In the genomic region with DNA sequence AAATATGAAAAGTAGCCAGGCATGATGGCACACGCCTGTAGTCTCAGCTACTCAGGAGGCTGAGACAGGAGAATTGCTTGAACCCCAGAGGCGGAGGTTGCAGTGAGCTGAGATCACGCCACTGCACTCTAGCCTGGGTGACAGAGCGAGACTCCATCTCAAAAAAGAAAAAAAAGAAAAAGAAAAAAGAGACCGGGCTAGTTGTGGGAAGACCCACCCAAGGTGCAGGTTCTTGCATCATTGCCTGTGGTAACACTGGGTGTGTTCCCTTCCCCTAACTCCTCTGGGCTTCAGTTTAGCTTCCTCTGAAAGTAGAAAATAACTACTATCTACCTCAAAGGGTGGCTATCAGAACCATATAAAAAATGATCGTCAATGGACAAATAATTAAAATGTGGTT, we compare ENCODE assay signal across 9 cellular contexts. TPM values are rescaled to one million over a fixed set of nuclear protein-coding genes. Genes with fewer than 3 reads are reported as not detected.
DNase-seq lines count a peak whose midpoint lies in the region; ATAC-seq and TF ChIP-seq lines count a peak whose summit lies in the region.
"Not testable (repeated sequence)": the region's sequence is repeated elsewhere in the genome, so short reads cannot be mapped to it uniquely, and the experiment has no call there.
"Had no signal": no experiment of that assay in that cellular context is flagged by ENCODE, and none has a peak within 500 bp of the region (broad histone marks: within the 10 kb centered on the region; RNA-seq: fewer than 3 reads in every experiment).

No MANE protein-coding gene starts in this region.

- not testable (repeated sequence) for H3K79me2 ChIP-seq in DND-41 (ENCODE audit: insufficient read depth, low read length)

- not testable (repeated sequence) for H2AFZ ChIP-seq in DND-41 (ENCODE audit: low read depth, low read length)

- WGBS in suprapubic skin: 74% methylated on average over 6 of the region's 6 CpGs

- DNase-seq in DND-41 (peak; percentile 35), MV-4-11 (lab: John Stamatoyannopoulos, UW) (peak; percentile 80), T-helper 2 cell (peak in 3 of 5 experiments; percentile 37 to 80 (median 77)), Right ventricle myocardium inferior (ENCODE audit: missing footprints) (peak; percentile 64)
- DNase-seq in activated T-cell treated with anti-CD3 and anti-CD28 coated beads, Interleukin-2, amount 50 U/mL, for 4 hours; ascending aorta (ENCODE audit: low spot score in 2 of 2); suprapubic skin (ENCODE audit: low spot score in 2 of 2): not testable (repeated sequence)

- peaks cover 17% of the 10 kb centered on the region for H3K4me1 ChIP-seq in DND-41 (ENCODE audit: insufficient read depth, low read length)
- peaks cover 38 to 52% of the 10 kb centered on the region in 2 donors for H3K4me1 ChIP-seq in ascending aorta
- peaks cover 98 to 99% of the 10 kb centered on the region in 2 experiments for H3K4me1 ChIP-seq in neutrophil (ENCODE audit: control insufficient read depth in 1 of 2, insufficient read depth in 1 of 2, low read depth in 1 of 2, low read length in 1 of 2)
- peaks cover 96% of the 10 kb centered on the region for H3K4me1 ChIP-seq in suprapubic skin

- not testable (repeated sequence) for H3K4me3 ChIP-seq in DND-41 (ENCODE audit: low read depth in 1 of 2, low read length in 2 of 2); ascending aorta; suprapubic skin
- peak overlapping the region; percentile 36 to 62 for H3K4me3 ChIP-seq in neutrophil (ENCODE audit: low read depth in 1 of 2, low read length in 1 of 2)

- TF ChIP-seq CTCF in DND-41 (IDR thresholded peaks at IDR 0.05; ENCODE audit: borderline replicate concordance, extremely low read depth, low read length, poor library complexity, severe bottlenecking); ascending aorta (IDR thresholded peaks at IDR 0.05); neutrophil (IDR thresholded peaks at IDR 0.05); suprapubic skin (IDR thresholded peaks at IDR 0.05): not testable (repeated sequence)

- not testable (repeated sequence) for H3K27me3 ChIP-seq in DND-41 (ENCODE audit: insufficient read depth, low read length, poor library complexity); ascending aorta; neutrophil; suprapubic skin

- intact Hi-C loops in ascending aorta (cut with DNase I); Right ventricle myocardium inferior (cut with DNase I): not testable (repeated sequence)

- peak overlapping the region; percentile 68 for H3K4me3 Mint-ChIP-seq in activated T-cell treated with anti-CD3 and anti-CD28 coated beads, Interleukin-2, amount 50 U/mL, for 4 hours

- H3K9me3 Mint-ChIP-seq in activated T-cell treated with anti-CD3 and anti-CD28 coated beads, Interleukin-2, amount 50 U/mL, for 4 hours: not testable (repeated sequence)

- not testable (repeated sequence) for H3K4me2 ChIP-seq in DND-41 (ENCODE audit: insufficient read depth, low read length)

- peaks cover 17% of the 10 kb centered on the region for H3K36me3 Mint-ChIP-seq in activated T-cell treated with anti-CD3 and anti-CD28 coated beads, Interleukin-2, amount 50 U/mL, for 4 hours (ENCODE audit: insufficient read depth)

- TF ChIP-seq EP300 in suprapubic skin (IDR thresholded peaks at IDR 0.05): not testable (repeated sequence)

- peaks cover 86% of the 10 kb centered on the region for H3K4me1 Mint-ChIP-seq in activated T-cell treated with anti-CD3 and anti-CD28 coated beads, Interleukin-2, amount 50 U/mL, for 4 hours (ENCODE audit: low read depth)

- not testable (repeated sequence) for H3K9ac ChIP-seq in DND-41 (ENCODE audit: low read depth, low read length)

- H3K27ac ChIP-seq in DND-41 (ENCODE audit: low read length): not testable (repeated sequence)
- peak overlapping the region; percentile 52 to 89 for H3K27ac ChIP-seq in ascending aorta
- H3K27ac ChIP-seq in neutrophil: peak overlapping the region; percentile 99
- H3K27ac ChIP-seq in suprapubic skin: peak overlapping the region; percentile 52

- peaks cover 23% of the 10 kb centered on the region for H4K20me1 ChIP-seq in DND-41 (ENCODE audit: insufficient read depth, low read length)

- not testable (repeated sequence) for ATAC-seq in DND-41 (ENCODE audit: insufficient read depth, low read depth); activated T-cell treated with anti-CD3 and anti-CD28 coated beads, Interleukin-2, amount 50 U/mL, for 4 hours; Right ventricle myocardium inferior

- H3K36me3 ChIP-seq in DND-41 (ENCODE audit: insufficient read depth, low read length); ascending aorta; suprapubic skin: not testable (repeated sequence)
- H3K36me3 ChIP-seq in neutrophil: peaks cover 18% of the 10 kb centered on the region

- H3K27me3 Mint-ChIP-seq in activated T-cell treated with anti-CD3 and anti-CD28 coated beads, Interleukin-2, amount 50 U/mL, for 4 hours (ENCODE audit: low read depth): not testable (repeated sequence)

- H3K9me3 ChIP-seq in DND-41 (ENCODE audit: insufficient read depth, low read length, severe bottlenecking); ascending aorta; neutrophil; suprapubic skin: not testable (repeated sequence)

- TF ChIP-seq POLR2A in suprapubic skin (IDR thresholded peaks at IDR 0.05): not testable (repeated sequence)

RNA-seq across cellular contexts. Expression of a gene that starts 12.2 kb away (rescaled TPM):
- total RNA-seq in activated T-cell treated with anti-CD3 and anti-CD28 coated beads, Interleukin-2, amount 50 U/mL, for 4 hours: 10 to 100 TPM; 49.2 to 54.0 (median 51.1) TPM
- total RNA-seq in ascending aorta (282 TPM), Right ventricle myocardium inferior (63.7 TPM), suprapubic skin (10 to 100 TPM; 37.2 to 63.7 (median 51.6) TPM)

RNA-seq across cellular contexts. Expression of a gene that starts 38.4 kb away (rescaled TPM):
- total RNA-seq in activated T-cell treated with anti-CD3 and anti-CD28 coated beads, Interleukin-2, amount 50 U/mL, for 4 hours: 1,000 to 10,000 TPM; 2,997 to 5,108 (median 5,011) TPM
- total RNA-seq in ascending aorta (not detected), Right ventricle myocardium inferior (12,991 TPM), suprapubic skin (under 1 TPM; under 0.01 TPM)

RNA-seq across cellular contexts. Expression of a gene that starts 39.7 kb away (rescaled TPM):
- 1,000 to 10,000 TPM in 2 of 3 donors, 100 to 1,000 TPM in 1; 980 to 2,356 (median 1,498) TPM for total RNA-seq in activated T-cell treated with anti-CD3 and anti-CD28 coated beads, Interleukin-2, amount 50 U/mL, for 4 hours
- total RNA-seq in ascending aorta (not detected), Right ventricle myocardium inferior (1,499 TPM), suprapubic skin (not detected)
- total RNA-seq: SK-MEL-5 had no signal

RNA-seq across cellular contexts. Expression of a gene that starts 48.8 kb away (rescaled TPM):
- total RNA-seq in activated T-cell treated with anti-CD3 and anti-CD28 coated beads, Interleukin-2, amount 50 U/mL, for 4 hours: 1 to 10 TPM; 1.3 to 1.8 (median 1.5) TPM
- total RNA-seq in ascending aorta (not detected), Right ventricle myocardium inferior (9.0 TPM), suprapubic skin (1 to 10 TPM; 1.8 to 4.4 (median 3.6) TPM)

RNA-seq across cellular contexts. Expression of a gene that starts 52.4 kb away (rescaled TPM):
- total RNA-seq in activated T-cell treated with anti-CD3 and anti-CD28 coated beads, Interleukin-2, amount 50 U/mL, for 4 hours: 1,000 to 10,000 TPM; 4,185 to 4,369 (median 4,226) TPM
- total RNA-seq in ascending aorta: 2,244 TPM
- total RNA-seq in Right ventricle myocardium inferior: 892 TPM
- total RNA-seq in suprapubic skin: 1,000 to 10,000 TPM; 1,993 to 4,861 (median 3,987) TPM

Comparison
In these comparisons a context has a peak if more than half of its experiments do, and no peak if none do; other contexts are left out.
1. RNA of a gene that starts 38.4 kb away (total RNA-seq): 12,991 TPM in Right ventricle myocardium inferior (single experiment) and 2,997 to 5,108 TPM in activated T-cell treated with anti-CD3 and anti-CD28 coated beads, Interleukin-2, amount 50 U/mL, for 4 hours; not detected in ascending aorta (single experiment) and under 0.01 TPM in suprapubic skin; every median in the first group is over 1,000 times any median in the second.
2. RNA of a gene that starts 39.7 kb away (total RNA-seq): 1,499 TPM in Right ventricle myocardium inferior (single experiment) and 980 to 2,356 TPM in activated T-cell treated with anti-CD3 and anti-CD28 coated beads, Interleukin-2, amount 50 U/mL, for 4 hours; not detected in ascending aorta (single experiment) and not detected in suprapubic skin; every median in the first group is over 100 times any median in the second.